ENCODE assay signal across 22 cellular contexts in the genomic region with DNA sequence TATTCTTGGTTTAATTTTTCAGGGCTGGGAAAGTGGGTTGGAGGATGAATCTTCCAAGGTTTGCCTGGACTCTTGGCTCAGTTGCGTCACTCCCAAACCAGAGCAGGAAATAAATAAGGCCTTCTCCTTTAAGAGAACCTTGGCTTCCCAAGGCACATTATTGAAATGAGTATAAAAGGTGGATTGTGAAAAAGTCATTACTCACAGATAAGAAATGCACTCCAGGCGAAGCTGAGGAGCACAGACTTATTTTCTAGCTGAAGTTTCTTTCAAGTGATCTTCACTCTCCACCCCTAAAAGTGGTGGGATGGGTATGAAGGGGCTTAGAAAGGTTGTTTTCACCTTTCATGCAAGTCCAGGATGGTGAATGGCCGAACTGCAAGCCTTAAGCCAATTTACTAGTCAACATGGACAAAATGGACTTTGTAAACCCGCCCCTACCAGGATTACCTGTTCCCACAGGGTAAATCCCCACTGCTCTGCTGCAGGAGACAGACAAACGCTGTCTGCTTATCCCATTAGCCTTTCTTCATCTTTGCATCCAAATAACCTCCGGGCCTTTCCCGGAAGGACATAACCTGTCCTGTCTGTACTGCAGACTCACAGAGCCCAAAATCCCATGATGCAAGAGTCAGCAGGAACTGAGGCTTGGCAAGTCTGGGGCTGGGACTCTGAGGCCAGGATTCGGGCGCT.
DNase-seq lines count a peak whose midpoint lies in the region; ATAC-seq and TF ChIP-seq lines count a peak whose summit lies in the region.
"Had no signal": no experiment of that assay in that cellular context is flagged by ENCODE, and none has a peak within 500 bp of the region (broad histone marks: within the 10 kb centered on the region; RNA-seq: fewer than 3 reads in every experiment).

No MANE protein-coding gene starts in this region.

- no peak overlapping the region for H2AK5ac ChIP-seq in trophoblast cell (ENCODE audit: low read length)

- peak; percentile 14 for DNase-seq in GM23248
- DNase-seq in adipocyte (ENCODE audit: low read depth): peak; percentile 3
- DNase-seq in foreskin melanocyte: peak; percentile 5
- DNase-seq in trophoblast cell: peak; percentile 52 to 55
- no peak for DNase-seq in activated CD4-positive, alpha-beta T cell treated with anti-CD3 and anti-CD28 coated beads for 36 hours
- no peak for DNase-seq in activated T-cell treated with anti-CD3 and anti-CD28 coated beads, Interleukin-2, amount 50 U/mL, for 4 hours
- no peak for DNase-seq in Caco-2
- DNase-seq: activated CD4-positive, alpha-beta T cell treated with anti-CD3 and anti-CD28 coated beads, Interleukin-2, amount 50 U/mL, for 48 hours; activated naive CD4-positive, alpha-beta T cell treated with anti-CD3 and anti-CD28 coated beads for 36 hours; activated T-cell treated with anti-CD3 and anti-CD28 coated beads, Interleukin-2, amount 50 U/mL, for 24 hours; brain microvascular endothelial cell; KBM-7; left lung; NCI-H1092 treated with DMSO at 0.1 percent for 48 hours; NCI-H2081 treated with DMSO at 0.1 percent for 48 hours; NCI-H524 treated with DMSO at 0.1 percent for 48 hours; SIG-M5; stimulated activated naive CD4-positive, alpha-beta T cell; thyroid gland had no signal

- no peak overlapping the region for H4K8ac ChIP-seq in trophoblast cell (ENCODE audit: low read depth, low read length)

- no peaks in the 10 kb centered on the region for H3K27me3 ChIP-seq in GM23248 (replicated peaks; ENCODE audit: insufficient read depth)
- peaks cover 4% of the 10 kb centered on the region for H3K27me3 ChIP-seq in adipocyte (replicated peaks; ENCODE audit: control insufficient read depth, insufficient read depth, low read length)
- no peaks in the 10 kb centered on the region for H3K27me3 ChIP-seq in trophoblast cell (ENCODE audit: insufficient read depth, low read length)
- no peaks in the 10 kb centered on the region; the same call in 1 of the 2 replicates for H3K27me3 ChIP-seq in Caco-2 (replicated peaks; ENCODE audit: control insufficient read depth, insufficient read depth, low read length)
- H3K27me3 ChIP-seq: brain microvascular endothelial cell, right lobe of liver, thyroid gland had no signal

- TF ChIP-seq CTCF in Caco-2 (IDR thresholded peaks at IDR 0.05; ENCODE audit: insufficient read depth in 1 of 2, low read depth in 1 of 2, low read length in 1 of 2, severe bottlenecking in 1 of 2, unreplicated experiment in 1 of 2): no peak

- H3K27ac ChIP-seq in GM23248: no peak overlapping the region
- H3K27ac ChIP-seq in trophoblast cell (ENCODE audit: low read depth, low read length): no peak overlapping the region
- H3K27ac ChIP-seq: brain microvascular endothelial cell, left lung, right lobe of liver, thyroid gland, VCaP had no signal

- H2AFZ ChIP-seq in GM23248 (no peak overlapping the region), trophoblast cell (ENCODE audit: insufficient read depth, low read length, poor library complexity) (no peak overlapping the region)

- no peak overlapping the region for H4K12ac ChIP-seq in trophoblast cell (ENCODE audit: low read depth, low read length)

- H3K9ac ChIP-seq in GM23248 (no peak overlapping the region), adipocyte (ENCODE audit: low read length) (no peak overlapping the region), trophoblast cell (ENCODE audit: low read length) (no peak overlapping the region)

- no peak overlapping the region for H2BK120ac ChIP-seq in trophoblast cell (ENCODE audit: insufficient read depth, low read length, poor library complexity)

- H3K27me3 Mint-ChIP-seq in activated CD4-positive, alpha-beta T cell treated with anti-CD3 and anti-CD28 coated beads for 36 hours: no peaks in the 10 kb centered on the region
- no peaks in the 10 kb centered on the region for H3K27me3 Mint-ChIP-seq in activated T-cell treated with anti-CD3 and anti-CD28 coated beads, Interleukin-2, amount 50 U/mL, for 4 hours (ENCODE audit: low read depth)
- peaks cover 4% of the 10 kb centered on the region for H3K27me3 Mint-ChIP-seq in Caco-2 (ENCODE audit: insufficient read depth, unreplicated experiment)
- H3K27me3 Mint-ChIP-seq: activated T-cell treated with anti-CD3 and anti-CD28 coated beads, Interleukin-2, amount 50 U/mL, for 24 hours had no signal

- no peak overlapping the region for H2BK12ac ChIP-seq in trophoblast cell (ENCODE audit: low read length)

- no peaks in the 10 kb centered on the region for H4K20me1 ChIP-seq in GM23248 (ENCODE audit: insufficient read depth)

- H3K4me3 ChIP-seq in GM23248: no peak overlapping the region
- H3K4me3 ChIP-seq in adipocyte (ENCODE audit: low read length): peak overlapping the region; percentile 27
- no peak overlapping the region for H3K4me3 ChIP-seq in trophoblast cell (ENCODE audit: low read depth, low read length)
- no peak overlapping the region for H3K4me3 ChIP-seq in Caco-2 (ENCODE audit: low read depth, low read length)
- H3K4me3 ChIP-seq: left lung, right lobe of liver, thyroid gland had no signal

- H3K4ac ChIP-seq in trophoblast cell (ENCODE audit: low read depth, low read length): no peak overlapping the region

- H3K4me2 ChIP-seq in GM23248 (ENCODE audit: unreplicated experiment) (no peak overlapping the region), trophoblast cell (ENCODE audit: low read length) (no peak overlapping the region)

- no peak overlapping the region for H2BK5ac ChIP-seq in trophoblast cell (ENCODE audit: low read depth, low read length, poor library complexity)

- no peak overlapping the region for H3K18ac ChIP-seq in trophoblast cell (ENCODE audit: low read length)

- H3K9me3 ChIP-seq in GM23248 (ENCODE audit: low read depth): no peaks in the 10 kb centered on the region
- no peaks in the 10 kb centered on the region for H3K9me3 ChIP-seq in adipocyte (ENCODE audit: control insufficient read depth, low read length)
- H3K9me3 ChIP-seq in trophoblast cell (ENCODE audit: insufficient read depth, low read depth, low read length): peaks cover 2% of the 10 kb centered on the region
- no peaks in the 10 kb centered on the region for H3K9me3 ChIP-seq in Caco-2
- H3K9me3 ChIP-seq: left lung, right lobe of liver, thyroid gland had no signal

- no peak for ATAC-seq in activated CD4-positive, alpha-beta T cell treated with anti-CD3 and anti-CD28 coated beads for 36 hours
- ATAC-seq in GM18873 (IDR thresholded peaks at IDR 0.05; ENCODE audit: low FRiP score, unreplicated experiment): no peak
- ATAC-seq in activated T-cell treated with anti-CD3 and anti-CD28 coated beads, Interleukin-2, amount 50 U/mL, for 4 hours: no peak
- ATAC-seq: left lung, right lobe of liver had no signal

- H3K4me1 ChIP-seq in GM23248 (ENCODE audit: insufficient read depth): no peaks in the 10 kb centered on the region
- H3K4me1 ChIP-seq in adipocyte (ENCODE audit: control insufficient read depth, insufficient read depth, low read length): peaks cover 7% of the 10 kb centered on the region
- no peaks in the 10 kb centered on the region for H3K4me1 ChIP-seq in trophoblast cell (ENCODE audit: control insufficient read depth in 1 of 2, insufficient read depth in 2 of 2, low read length in 2 of 2)
- no peaks in the 10 kb centered on the region for H3K4me1 ChIP-seq in Caco-2
- H3K4me1 ChIP-seq: left lung, right lobe of liver, thyroid gland had no signal

- H3K36me3 Mint-ChIP-seq in activated CD4-positive, alpha-beta T cell treated with anti-CD3 and anti-CD28 coated beads for 36 hours (ENCODE audit: low read depth): no peaks in the 10 kb centered on the region
- H3K36me3 Mint-ChIP-seq in activated T-cell treated with anti-CD3 and anti-CD28 coated beads, Interleukin-2, amount 50 U/mL, for 4 hours (ENCODE audit: insufficient read depth): no peaks in the 10 kb centered on the region
- H3K36me3 Mint-ChIP-seq in Caco-2 (ENCODE audit: insufficient read depth, unreplicated experiment): no peaks in the 10 kb centered on the region

- H3K79me2 ChIP-seq in GM23248 (ENCODE audit: insufficient read depth) (no peaks in the 10 kb centered on the region), trophoblast cell (ENCODE audit: control insufficient read depth, insufficient read depth, low read length, poor library complexity) (no peaks in the 10 kb centered on the region)

- H3K79me1 ChIP-seq in trophoblast cell (ENCODE audit: low read length): no peaks in the 10 kb centered on the region

- CTCF ChIA-PET in activated CD4-positive, alpha-beta T cell treated with anti-CD3 and anti-CD28 coated beads for 36 hours (lab: Charles Lee): interaction anchor here (0.5 kb wide), 1 partner anchor 204 kb away, joined by 3 read pairs; no protein-coding TSS in a partner anchor
- CTCF ChIA-PET in Caco-2 (lab: Charles Lee): interaction anchor here (0.6 kb wide), 1 partner anchor 203 kb away, joined by 3 read pairs; no protein-coding TSS in a partner anchor

- no peaks in the 10 kb centered on the region for H3K9me2 ChIP-seq in GM23248 (ENCODE audit: insufficient read depth)

- H3K36me3 ChIP-seq in GM23248 (ENCODE audit: low read depth) (no peaks in the 10 kb centered on the region), adipocyte (ENCODE audit: control insufficient read depth, insufficient read depth, low read length, severe bottlenecking) (no peaks in the 10 kb centered on the region), trophoblast cell (ENCODE audit: control insufficient read depth in 1 of 2, insufficient read depth in 2 of 2, low read length in 2 of 2) (no peaks in the 10 kb centered on the region), Caco-2 (ENCODE audit: control insufficient read depth, insufficient read depth, low read length) (no peaks in the 10 kb centered on the region)
- H3K36me3 ChIP-seq: brain microvascular endothelial cell, left lung, right lobe of liver, thyroid gland had no signal

- intact Hi-C loops in activated CD4-positive, alpha-beta T cell treated with anti-CD3 and anti-CD28 coated beads for 36 hours (cut with DNase I, micrococcal nuclease): no loop called here
- intact Hi-C loops in Caco-2 (cut with micrococcal nuclease; ENCODE audit: unreplicated experiment): no loop called here

- no peak overlapping the region for H3K4me3 Mint-ChIP-seq in activated CD4-positive, alpha-beta T cell treated with anti-CD3 and anti-CD28 coated beads for 36 hours
- no peak overlapping the region for H3K4me3 Mint-ChIP-seq in activated T-cell treated with anti-CD3 and anti-CD28 coated beads, Interleukin-2, amount 50 U/mL, for 4 hours
- H3K4me3 Mint-ChIP-seq in Caco-2 (ENCODE audit: unreplicated experiment): no peak overlapping the region
- H3K4me3 Mint-ChIP-seq: activated naive CD4-positive, alpha-beta T cell treated with anti-CD3 and anti-CD28 coated beads for 36 hours; activated T-cell treated with anti-CD3 and anti-CD28 coated beads, Interleukin-2, amount 50 U/mL, for 24 hours had no signal

- no peaks in the 10 kb centered on the region for H3K9me3 Mint-ChIP-seq in activated CD4-positive, alpha-beta T cell treated with anti-CD3 and anti-CD28 coated beads for 36 hours (ENCODE audit: low read depth)
- H3K9me3 Mint-ChIP-seq in activated T-cell treated with anti-CD3 and anti-CD28 coated beads, Interleukin-2, amount 50 U/mL, for 4 hours: no peaks in the 10 kb centered on the region
- H3K9me3 Mint-ChIP-seq in Caco-2 (ENCODE audit: unreplicated experiment): no peaks in the 10 kb centered on the region
- H3K9me3 Mint-ChIP-seq: activated naive CD4-positive, alpha-beta T cell treated with anti-CD3 and anti-CD28 coated beads for 36 hours; activated T-cell treated with anti-CD3 and anti-CD28 coated beads, Interleukin-2, amount 50 U/mL, for 24 hours had no signal

- no TSS peak for BruUV-seq in Caco-2 (replicated peaks; lab: Mats Ljungman, UMichigan)

- POLR2A ChIA-PET in activated CD4-positive, alpha-beta T cell treated with anti-CD3 and anti-CD28 coated beads for 36 hours (lab: Charles Lee): no interaction called here
- POLR2A ChIA-PET in Caco-2 (lab: Charles Lee): no interaction called here

- H3K23ac ChIP-seq in trophoblast cell (ENCODE audit: low read length): no peak overlapping the region

- in situ Hi-C loops in GM23248 (cut with MboI): no loop called here

- no peak overlapping the region for H4K91ac ChIP-seq in trophoblast cell (ENCODE audit: low read depth, low read length)

- no peaks in the 10 kb centered on the region for H3F3A ChIP-seq in GM23248 (ENCODE audit: insufficient read depth)

- WGBS in GM23248 (ENCODE audit: low coverage in 1 of 2, low lambda C conversion rate in 2 of 2, missing lambda C conversion rate in 2 of 2), 2 experiments: 60 to 62% methylated on average over 9 of the region's 9 CpGs
- WGBS in trophoblast cell (ENCODE audit: extremely low coverage, insufficient coverage, insufficient read length): no CpG with 5 or more reads among the region's 9 CpGs

- no peak overlapping the region for H3K14ac ChIP-seq in trophoblast cell (ENCODE audit: low read length)

- H3K4me1 Mint-ChIP-seq in activated CD4-positive, alpha-beta T cell treated with anti-CD3 and anti-CD28 coated beads for 36 hours: peaks cover 4% of the 10 kb centered on the region
- no peaks in the 10 kb centered on the region for H3K4me1 Mint-ChIP-seq in activated T-cell treated with anti-CD3 and anti-CD28 coated beads, Interleukin-2, amount 50 U/mL, for 4 hours (ENCODE audit: low read depth)
- no peaks in the 10 kb centered on the region for H3K4me1 Mint-ChIP-seq in Caco-2 (ENCODE audit: low read depth, unreplicated experiment)

- H3K27ac Mint-ChIP-seq in activated CD4-positive, alpha-beta T cell treated with anti-CD3 and anti-CD28 coated beads for 36 hours: no peak overlapping the region
- H3K27ac Mint-ChIP-seq in Caco-2 (ENCODE audit: unreplicated experiment): no peak overlapping the region
- H3K27ac Mint-ChIP-seq: activated naive CD4-positive, alpha-beta T cell treated with anti-CD3 and anti-CD28 coated beads for 36 hours; activated T-cell treated with anti-CD3 and anti-CD28 coated beads, Interleukin-2, amount 50 U/mL, for 24 hours had no signal

Comparison
In these comparisons a context has a peak if more than half of its experiments do, and no peak if none do; other contexts are left out.
1. DNase-seq: peak in GM23248 (single experiment), adipocyte (single experiment), foreskin melanocyte (single experiment) and trophoblast cell (2 of 2); none in activated CD4-positive, alpha-beta T cell treated with anti-CD3 and anti-CD28 coated beads for 36 hours (single experiment), activated T-cell treated with anti-CD3 and anti-CD28 coated beads, Interleukin-2, amount 50 U/mL, for 4 hours (single experiment) and Caco-2 (0 of 2).